ENCODE assay signal across 8 cellular contexts in the genomic region with DNA sequence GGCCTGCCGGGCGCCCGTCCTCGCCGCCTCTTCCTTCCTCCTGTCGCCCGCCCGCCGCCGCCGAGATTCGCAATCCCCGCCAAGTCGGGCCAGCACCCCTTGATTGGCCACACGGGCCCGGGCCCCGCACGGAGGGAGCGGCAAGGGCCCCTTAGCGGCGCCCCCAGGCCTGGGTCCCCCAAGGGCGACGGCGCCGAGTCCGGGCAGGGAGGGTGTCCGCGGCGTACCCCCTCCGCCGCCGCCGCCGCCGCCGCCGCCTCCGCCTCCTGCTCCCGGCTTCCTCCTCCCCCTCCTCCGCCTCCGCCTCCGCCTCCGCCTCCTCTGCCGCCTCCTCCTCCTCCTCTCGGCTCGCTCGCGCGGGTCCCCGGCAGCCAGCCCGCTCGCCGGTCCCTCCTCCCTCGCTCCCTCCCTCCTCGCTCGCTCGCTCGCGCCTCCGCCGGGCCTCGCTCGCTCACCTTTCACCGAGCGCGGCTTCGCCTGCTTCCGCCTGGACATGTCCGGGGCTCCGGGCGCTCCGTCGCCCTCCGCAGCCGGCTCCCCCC. TPM values are rescaled to one million over a fixed set of nuclear protein-coding genes. Genes with fewer than 3 reads are reported as not detected.
DNase-seq lines count a peak whose midpoint lies in the region; ATAC-seq, FAIRE-seq and TF ChIP-seq lines count a peak whose summit lies in the region.

No MANE protein-coding gene starts in this region.

- peak; percentile 45 to 55 (median 47) for DNase-seq in CD4-positive, alpha-beta memory T cell
- DNase-seq in KBM-7 (peak; percentile 77), SKM-1 treated with dmso at 0.1 percent for 144 hours (lab: John Stamatoyannopoulos, UW; ENCODE audit: unreplicated experiment) (peak; percentile 61), adrenal gland (peak; percentile 79 to 91 (median 82)), heart left ventricle (peak; percentile 91 to 93 (median 91)), trophoblast cell (peak; percentile 79 to 87), D721Med (ENCODE audit: insufficient read length, low spot score) (no peak)

- POLR2A ChIA-PET in CD4-positive, alpha-beta memory T cell (lab: Charles Lee; ENCODE audit: partially characterized antibody), result no interaction called here

- intact Hi-C loops in CD4-positive, alpha-beta memory T cell (cut with micrococcal nuclease), result loop anchor here (10.0 kb wide), 2 partner anchors 411 to 949 kb away; no protein-coding TSS in a partner anchor
- intact Hi-C loops in adrenal gland (cut with DNase I), result loop anchor here in 1 of 2 donors (5.0 to 10.0 kb wide), 2 partner anchors 251 to 363 kb away; no protein-coding TSS in a partner anchor
- intact Hi-C loops in heart left ventricle (cut with DNase I), result loop anchor here in 9 of 10 donors (1.0 to 10.0 kb wide), 19 partner anchors 19 to 448 kb away; no protein-coding TSS in a partner anchor

- H3K4me1 ChIP-seq in CD4-positive, alpha-beta memory T cell (ENCODE audit: insufficient read depth, low read length), result peaks cover 10% of the 10 kb centered on the region
- H3K4me1 ChIP-seq in adrenal gland (replicated peaks in 1 of 2) (peaks cover 11 to 29% of the 10 kb centered on the region in 2 donors), heart left ventricle (peaks cover 0 to 64% (median 36%) of the 10 kb centered on the region in 12 donors), trophoblast cell (ENCODE audit: control insufficient read depth in 1 of 2, insufficient read depth in 2 of 2, low read length in 2 of 2) (peaks cover 25 to 28% of the 10 kb centered on the region in 2 experiments)

- TF ChIP-seq POLR2A in adrenal gland (IDR thresholded peaks at IDR 0.05), result peak; percentile 31 to 51
- TF ChIP-seq POLR2A in heart left ventricle (IDR thresholded peaks at IDR 0.05), result peak in 1 of 2 donors; percentile 72

- H3K9me3 ChIP-seq in CD4-positive, alpha-beta memory T cell (ENCODE audit: control insufficient read depth in 1 of 2, low read length in 2 of 2), result no peaks in the 10 kb centered on the region
- H3K9me3 ChIP-seq in adrenal gland (replicated peaks in 1 of 3) (no peaks in the 10 kb centered on the region), heart left ventricle (no peaks in the 10 kb centered on the region), trophoblast cell (ENCODE audit: insufficient read depth, low read depth, low read length) (no peaks in the 10 kb centered on the region)

- H4K12ac ChIP-seq in trophoblast cell (ENCODE audit: low read depth, low read length), result peak overlapping the region; percentile 65

- H3K27ac ChIP-seq in CD4-positive, alpha-beta memory T cell (ENCODE audit: low read depth, low read length), result no peak overlapping the region
- peak overlapping the region in 4 of 5 donors; percentile 11 to 94 (median 75) for H3K27ac ChIP-seq in adrenal gland
- H3K27ac ChIP-seq in heart left ventricle, result peak overlapping the region; percentile 84 to 99 (median 94)
- peak overlapping the region; percentile 100 for H3K27ac ChIP-seq in trophoblast cell (ENCODE audit: low read depth, low read length)

- H2AFZ ChIP-seq in trophoblast cell (ENCODE audit: insufficient read depth, low read length, poor library complexity), result peak overlapping the region; percentile 11

- peak overlapping the region; percentile 90 for H4K8ac ChIP-seq in trophoblast cell (ENCODE audit: low read depth, low read length)

- no peaks in the 10 kb centered on the region for H3K36me3 Mint-ChIP-seq in CD4-positive, alpha-beta memory T cell

- peak; percentile 58 for ATAC-seq in GM21526 (IDR thresholded peaks at IDR 0.05; ENCODE audit: low FRiP score, unreplicated experiment)
- peak; percentile 65 to 83 (median 72) for ATAC-seq in heart left ventricle

- peaks cover 3 to 32% (median 9%) of the 10 kb centered on the region in 4 donors for H3K4me1 Mint-ChIP-seq in CD4-positive, alpha-beta memory T cell

- no peak for FAIRE-seq in D721Med (lab: Jason Lieb, UNC)

- 0 to 1% (median 0%) methylated on average over 19 to 67 of the region's 75 CpGs for WGBS in adrenal gland, 4 donors
- WGBS in heart left ventricle, 4 donors, result 0 to 1% (median 0%) methylated on average over 32 to 74 of the region's 75 CpGs
- WGBS in trophoblast cell (ENCODE audit: extremely low coverage, insufficient coverage, insufficient read length), result no CpG with 5 or more reads among the region's 75 CpGs

- H2BK120ac ChIP-seq in trophoblast cell (ENCODE audit: insufficient read depth, low read length, poor library complexity), result peak overlapping the region; percentile 86

- peak overlapping the region; percentile 94 for H3K9ac ChIP-seq in trophoblast cell (ENCODE audit: low read length)

- H3K27me3 ChIP-seq in CD4-positive, alpha-beta memory T cell (ENCODE audit: insufficient read depth, low read length), result peaks cover 26% of the 10 kb centered on the region
- H3K27me3 ChIP-seq in adrenal gland, result no peaks in the 10 kb centered on the region
- peaks cover 0 to 41% (median 0%) of the 10 kb centered on the region in 9 donors for H3K27me3 ChIP-seq in heart left ventricle
- peaks cover 6% of the 10 kb centered on the region for H3K27me3 ChIP-seq in trophoblast cell (ENCODE audit: insufficient read depth, low read length)

- peak overlapping the region; percentile 91 for H2BK5ac ChIP-seq in trophoblast cell (ENCODE audit: low read depth, low read length, poor library complexity)

- peak overlapping the region; percentile 23 for H2AK5ac ChIP-seq in trophoblast cell (ENCODE audit: low read length)

- H3K27ac Mint-ChIP-seq in CD4-positive, alpha-beta memory T cell, result no peak overlapping the region

- H3K27me3 Mint-ChIP-seq in CD4-positive, alpha-beta memory T cell, result peaks cover 28 to 35% of the 10 kb centered on the region in 2 donors

- peak overlapping the region; percentile 75 for H3K4me2 ChIP-seq in trophoblast cell (ENCODE audit: low read length)

- H3K79me2 ChIP-seq in trophoblast cell (ENCODE audit: control insufficient read depth, insufficient read depth, low read length, poor library complexity), result peaks cover 19% of the 10 kb centered on the region

- H3K79me1 ChIP-seq in trophoblast cell (ENCODE audit: low read length), result peaks cover 45% of the 10 kb centered on the region

- TF ChIP-seq CTCF in adrenal gland (IDR thresholded peaks at IDR 0.05) (no peak), heart left ventricle (IDR thresholded peaks at IDR 0.05) (no peak), D721Med (IDR thresholded peaks at IDR 0.05; ENCODE audit: insufficient read depth, missing control alignments) (no peak)

- no peaks in the 10 kb centered on the region for H3K9me3 Mint-ChIP-seq in CD4-positive, alpha-beta memory T cell

- peak overlapping the region; percentile 88 for H3K18ac ChIP-seq in trophoblast cell (ENCODE audit: low read length)

- H3K23ac ChIP-seq in trophoblast cell (ENCODE audit: low read length), result no peak overlapping the region

- in situ Hi-C loops in KBM-7 (cut with MboI; ENCODE audit: low pct_unique_long_range_greater_than_20kb, low sequenced_read_pairs), result no loop called here

- H3K14ac ChIP-seq in trophoblast cell (ENCODE audit: low read length), result peak overlapping the region; percentile 80

- H4K91ac ChIP-seq in trophoblast cell (ENCODE audit: low read depth, low read length), result peak overlapping the region; percentile 95

- H3K4ac ChIP-seq in trophoblast cell (ENCODE audit: low read depth, low read length), result peak overlapping the region; percentile 46

- no peak overlapping the region for H3K4me3 ChIP-seq in CD4-positive, alpha-beta memory T cell (ENCODE audit: low read length in 2 of 2)
- H3K4me3 ChIP-seq in adrenal gland (peak overlapping the region; percentile 18 to 94 (median 40)), heart left ventricle (peak overlapping the region; percentile 36 to 94 (median 76)), trophoblast cell (ENCODE audit: low read depth, low read length) (peak overlapping the region; percentile 86)

- H3K36me3 ChIP-seq in CD4-positive, alpha-beta memory T cell (ENCODE audit: insufficient read depth, low read length), result no peaks in the 10 kb centered on the region
- H3K36me3 ChIP-seq in adrenal gland (replicated peaks in 1 of 2) (no peaks in the 10 kb centered on the region), heart left ventricle (no peaks in the 10 kb centered on the region), trophoblast cell (ENCODE audit: control insufficient read depth in 1 of 2, insufficient read depth in 2 of 2, low read length in 2 of 2) (no peaks in the 10 kb centered on the region)

- no peak overlapping the region for H2BK12ac ChIP-seq in trophoblast cell (ENCODE audit: low read length)

- H3K4me3 Mint-ChIP-seq in CD4-positive, alpha-beta memory T cell, result peak overlapping the region in 6 of 8 donors; percentile 20 to 76 (median 38)

- CTCF ChIA-PET in CD4-positive, alpha-beta memory T cell (lab: Charles Lee; ENCODE audit: partially characterized antibody), result no interaction called here

RNA-seq across cellular contexts. Expression of a gene that starts 0.6 kb away (rescaled TPM):
- total RNA-seq in CD4-positive, alpha-beta memory T cell, result not detected
- polyA plus RNA-seq in CD4-positive, alpha-beta memory T cell, result not detected
- 10 to 100 TPM in 1 of 8 donors, 1 to 10 TPM in 7; 4.7 to 10.6 (median 6.4) TPM for total RNA-seq in adrenal gland
- polyA plus RNA-seq in adrenal gland, result 1 to 10 TPM; 1.7 to 4.9 (median 2.3) TPM
- total RNA-seq in heart left ventricle, result 10 to 100 TPM in 2 of 9 donors, 1 to 10 TPM in 7; 3.3 to 10.4 (median 7.3) TPM
- polyA plus RNA-seq in heart left ventricle, result 1 to 10 TPM; 1.8 to 3.0 TPM
- 9.7 and 10.6 TPM in 2 replicates for polyA plus RNA-seq in trophoblast cell (2013)

Comparison
In these comparisons a context has a peak if more than half of its experiments do, and no peak if none do; other contexts are left out.
1. H3K4me3 ChIP-seq: peak in adrenal gland (4 of 4), heart left ventricle (12 of 12) and trophoblast cell (single experiment); none in CD4-positive, alpha-beta memory T cell (0 of 2).
2. RNA of a gene that starts 0.6 kb away (total RNA-seq): 3.3 to 10.4 TPM in heart left ventricle and 4.7 to 10.6 TPM in adrenal gland; not detected in CD4-positive, alpha-beta memory T cell; every median in the first group is over 4 times any median in the second.